In genomic region chr3:67067251-67067650, GRCh38 we compare ENCODE assay signal across 16 cellular contexts.
DNase-seq lines count a peak whose midpoint lies in the region; ATAC-seq and TF ChIP-seq lines count a peak whose summit lies in the region.
"Had no signal": no experiment of that assay in that cellular context is flagged by ENCODE, and none has a peak within 500 bp of the region (broad histone marks: within the 10 kb centered on the region; RNA-seq: fewer than 3 reads in every experiment).

No MANE protein-coding gene starts in this region.

- peaks cover 61% of the 10 kb centered on the region for H3K4me1 ChIP-seq in DOHH2 (ENCODE audit: control insufficient read depth, low read length)
- H3K4me1 ChIP-seq: esophagus muscularis mucosa, HAP-1 had no signal

- peak; percentile 99 for ATAC-seq in GM19438 (IDR thresholded peaks at IDR 0.05; ENCODE audit: low read depth, unreplicated experiment)
- peak; percentile 78 for ATAC-seq in HG02759 (IDR thresholded peaks at IDR 0.05; ENCODE audit: unreplicated experiment)
- peak; percentile 78 for ATAC-seq in HG03342 (IDR thresholded peaks at IDR 0.05; ENCODE audit: unreplicated experiment)

- peaks cover 3% of the 10 kb centered on the region; the same call in 1 of the 2 replicates for H3K36me3 ChIP-seq in DOHH2 (ENCODE audit: control insufficient read depth, low read length)
- H3K36me3 ChIP-seq: esophagus muscularis mucosa, HAP-1 had no signal

- no peaks in the 10 kb centered on the region for H3K9me2 ChIP-seq in DOHH2 (replicated peaks; ENCODE audit: control insufficient read depth, low read length)

- H3K4me2 ChIP-seq in DOHH2 (ENCODE audit: low read length): peak overlapping the region; percentile 15

- no peak for TF ChIP-seq CTCF in DOHH2 (IDR thresholded peaks at IDR 0.05; ENCODE audit: low read depth, low read length, poor library complexity, severe bottlenecking)
- TF ChIP-seq CTCF in GM10266 (IDR thresholded peaks at IDR 0.05; ENCODE audit: control insufficient read depth, insufficient read depth, low read depth, missing control alignments): no peak

- no peaks in the 10 kb centered on the region for H3K79me2 ChIP-seq in DOHH2 (ENCODE audit: control insufficient read depth, low read length)

- 0 out of 2 replicates have a peak, but pooled peaks cover 10% of the 10 kb centered on the region for H3F3A ChIP-seq in DOHH2 (ENCODE audit: control insufficient read depth, insufficient read depth)

- no peak overlapping the region for H3K27ac ChIP-seq in DOHH2 (ENCODE audit: low read depth, low read length)
- H3K27ac ChIP-seq: 22Rv1, esophagus muscularis mucosa had no signal

- no peak for DNase-seq in GM10266 (ENCODE audit: extremely low spot score)
- DNase-seq in stimulated activated CD4-positive, alpha-beta T cell treated with anti-CD3 and anti-CD28 coated beads, Interleukin-4, amount 100 ng/mL, for 24 hours: no peak
- DNase-seq in NCI-H187 (lab: John Stamatoyannopoulos, UW): no peak
- no peak for DNase-seq in amniotic stem cell (lab: John Stamatoyannopoulos, UW)
- DNase-seq: activated naive CD8-positive, alpha-beta T cell treated with anti-CD3 and anti-CD28 coated beads, Interleukin-2, amount 10 ng/mL, durations not matched to agents 7 days and 5 days; NCI-H1436 treated with DMSO at 0.1 percent for 48 hours; NCI-H774; occipital lobe; SHP77 had no signal

- no peak overlapping the region for H3K4me3 ChIP-seq in DOHH2 (ENCODE audit: low read length)
- H3K4me3 ChIP-seq: esophagus muscularis mucosa, HAP-1 had no signal

- H3K9me3 ChIP-seq in DOHH2 (ENCODE audit: control insufficient read depth, insufficient read depth, low read length): 0 out of 2 replicates have a peak, but pooled peaks cover 4% of the 10 kb centered on the region
- H3K9me3 ChIP-seq: esophagus muscularis mucosa, HAP-1 had no signal

- no peaks in the 10 kb centered on the region for H3K27me3 ChIP-seq in DOHH2 (ENCODE audit: control insufficient read depth, low read length)
- H3K27me3 ChIP-seq: esophagus muscularis mucosa had no signal

- H4K20me1 ChIP-seq in DOHH2 (ENCODE audit: control insufficient read depth, insufficient read depth, low read depth, low read length): no peaks in the 10 kb centered on the region
